Comparison of ENCODE assay signal across 15 cellular contexts in the genomic region with DNA sequence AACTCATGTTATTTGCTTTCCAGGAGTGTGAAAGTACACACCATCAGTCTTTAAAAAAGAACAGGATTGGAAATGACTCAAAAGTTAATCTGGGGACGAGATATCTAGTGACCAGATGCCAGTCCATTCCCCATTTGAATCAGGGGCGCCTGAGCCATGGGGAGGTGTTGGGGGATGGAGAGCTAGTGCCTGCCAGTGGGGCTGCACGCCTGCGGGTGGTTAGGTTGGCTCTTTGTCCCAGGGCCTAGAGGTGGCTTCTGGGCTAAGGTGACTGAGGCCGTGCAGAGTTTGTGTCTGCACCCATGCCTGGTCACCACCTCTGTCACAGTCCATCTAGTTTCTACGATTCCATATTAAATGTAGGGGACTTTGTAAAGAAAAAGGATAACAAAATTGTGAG.
DNase-seq lines count a peak whose midpoint lies in the region; ATAC-seq and TF ChIP-seq lines count a peak whose summit lies in the region.
"Had no signal": no experiment of that assay in that cellular context is flagged by ENCODE, and none has a peak within 500 bp of the region (broad histone marks: within the 10 kb centered on the region; RNA-seq: fewer than 3 reads in every experiment).

No MANE protein-coding gene starts in this region.

- H3K4me1 ChIP-seq in endodermal cell (ENCODE audit: control insufficient read depth, insufficient read depth, low read length) (no peaks in the 10 kb centered on the region), foreskin keratinocyte (no peaks in the 10 kb centered on the region)

- H3K9me3 Mint-ChIP-seq in endodermal cell: no peaks in the 10 kb centered on the region
- H3K9me3 Mint-ChIP-seq: CD14-positive monocyte; CD8-positive, alpha-beta T cell had no signal

- no peaks in the 10 kb centered on the region for H3K4me1 Mint-ChIP-seq in endodermal cell

- ATAC-seq in sciatic nerve: no peak
- ATAC-seq in foreskin keratinocyte: no peak
- ATAC-seq: CD8-positive, alpha-beta T cell had no signal

- no peak overlapping the region for H3K27ac Mint-ChIP-seq in endodermal cell
- H3K27ac Mint-ChIP-seq: CD8-positive, alpha-beta T cell had no signal

- WGBS in endodermal cell (ENCODE audit: insufficient coverage in 1 of 2, insufficient read length in 1 of 2), 2 experiments: 88% methylated on average over 6 of the region's 6 CpGs; no CpG with 5 or more reads in 1 of the 2 experiments

- H3K36me3 Mint-ChIP-seq in endodermal cell (ENCODE audit: low read depth): no peaks in the 10 kb centered on the region
- H3K36me3 Mint-ChIP-seq: CD14-positive monocyte; CD8-positive, alpha-beta T cell had no signal

- H3K36me3 ChIP-seq in endodermal cell (ENCODE audit: control insufficient read depth, insufficient read depth, low read length): no peaks in the 10 kb centered on the region

- no peak overlapping the region for H3K27ac ChIP-seq in endodermal cell (ENCODE audit: low read depth, low read length)
- H3K27ac ChIP-seq in foreskin keratinocyte: no peak overlapping the region
- H3K27ac ChIP-seq: 22Rv1, GM23248 had no signal

- H3K4me3 Mint-ChIP-seq in endodermal cell: no peak overlapping the region
- H3K4me3 Mint-ChIP-seq: CD14-positive monocyte; CD8-positive, alpha-beta T cell had no signal

- no peaks in the 10 kb centered on the region for H3K9me3 ChIP-seq in endodermal cell (ENCODE audit: control insufficient read depth, low read length)

- H3K27me3 ChIP-seq in endodermal cell (ENCODE audit: control insufficient read depth, insufficient read depth, low read length, poor library complexity, severe bottlenecking): no peaks in the 10 kb centered on the region
- H3K27me3 ChIP-seq in foreskin keratinocyte: peaks cover 19% of the 10 kb centered on the region

- no peak overlapping the region for H3K4me3 ChIP-seq in endodermal cell (ENCODE audit: low read length)
- H3K4me3 ChIP-seq: GM23248 had no signal

- TF ChIP-seq CTCF in endodermal cell (conservative IDR thresholded peaks at IDR 0.05) (no peak), foreskin keratinocyte (conservative IDR thresholded peaks at IDR 0.05) (no peak)

- no peaks in the 10 kb centered on the region for H3K27me3 Mint-ChIP-seq in endodermal cell (ENCODE audit: insufficient read depth)

- H3K9ac ChIP-seq in endodermal cell (ENCODE audit: extremely low read depth, low read length, poor library complexity, severe bottlenecking): no peak overlapping the region
- H3K9ac ChIP-seq: GM23248 had no signal

- DNase-seq in activated CD8-positive, alpha-beta memory T cell treated with anti-CD3 and anti-CD28 coated beads for 24 hours: peak; percentile 38
- no peak for DNase-seq in activated CD8-positive, alpha-beta memory T cell treated with anti-CD3 and anti-CD28 coated beads, Interleukin-2, amount 50 U/mL, for 48 hours
- peak; percentile 26 for DNase-seq in endodermal cell
- peak; percentile 33 for DNase-seq in sciatic nerve (ENCODE audit: low spot score)
- DNase-seq in ureter (ENCODE audit: low spot score): peak; percentile 26
- no peak for DNase-seq in foreskin keratinocyte
- no peak for DNase-seq in SKM-1 treated with dmso at 0.1 percent for 144 hours (lab: John Stamatoyannopoulos, UW; ENCODE audit: unreplicated experiment)
- DNase-seq: COR-L47, DMS153, DMS79 treated with DMSO at 0.1 percent for 48 hours, EL, GM23248 had no signal

- intact Hi-C loops in sciatic nerve (cut with DNase I): no loop called here

Comparison
In these comparisons a context has a peak if more than half of its experiments do, and no peak if none do; other contexts are left out.
1. DNase-seq: peak in activated CD8-positive, alpha-beta memory T cell treated with anti-CD3 and anti-CD28 coated beads for 24 hours (single experiment), endodermal cell (single experiment), sciatic nerve (single experiment) and ureter (single experiment); none in activated CD8-positive, alpha-beta memory T cell treated with anti-CD3 and anti-CD28 coated beads, Interleukin-2, amount 50 U/mL, for 48 hours (single experiment), foreskin keratinocyte (0 of 2) and SKM-1 treated with dmso at 0.1 percent for 144 hours (single experiment).